ENCODE assay signal across 1 cellular context in the genomic region with DNA sequence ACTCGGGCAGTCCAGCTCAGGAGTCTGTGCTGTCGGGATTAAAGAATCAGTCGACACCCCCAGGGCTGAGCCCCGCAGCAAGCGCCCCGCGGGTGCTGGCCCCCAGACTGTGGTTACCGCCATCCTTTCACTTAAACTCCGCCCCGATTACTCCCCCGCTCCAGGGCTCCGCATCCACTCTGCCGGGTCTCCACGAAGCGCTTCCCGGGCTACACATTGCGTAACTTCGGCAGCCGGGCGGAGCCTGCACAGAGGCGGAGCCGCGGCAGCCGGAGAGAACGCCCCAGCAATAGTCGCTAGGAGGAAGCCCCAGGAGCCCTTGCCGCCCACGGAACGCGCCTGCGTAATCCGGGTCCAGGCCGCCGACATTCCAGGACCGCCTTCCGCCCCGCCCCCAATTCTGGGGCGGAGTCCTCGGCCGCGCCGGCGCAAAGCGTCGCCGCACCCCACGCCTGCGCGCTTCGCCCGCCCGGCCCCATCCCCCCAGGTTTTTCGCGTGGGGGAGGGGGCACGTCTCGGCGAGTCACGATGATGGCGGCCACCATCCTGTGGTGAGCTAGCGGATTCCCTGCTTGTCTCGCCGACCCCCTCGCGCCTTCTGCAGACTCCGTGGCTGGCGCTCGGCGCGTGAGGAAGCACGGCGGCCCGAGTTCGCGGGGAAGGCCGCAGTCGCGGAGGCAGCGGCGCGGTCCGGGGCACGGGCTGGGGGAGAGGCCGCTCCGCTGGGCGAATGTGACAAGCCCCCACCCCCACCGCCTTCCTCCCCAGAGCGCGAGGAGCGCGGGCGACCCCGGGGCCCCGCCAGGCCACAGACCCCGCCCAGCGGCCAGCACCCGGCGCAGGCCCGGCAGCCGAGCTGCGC.
TF ChIP-seq lines count a peak whose summit lies in the region.

A gene (plus strand): TSS at position 521 of the 862 bp plus-strand sequence. CDS start 351 bp downstream, outside the sequence.

TF ChIP-seq in K562, 482 proteins besides CTCF, POLR2A, EP300 and RAD21 (continued from another document and continues in another):
- TF ChIP-seq, protein P1, sequence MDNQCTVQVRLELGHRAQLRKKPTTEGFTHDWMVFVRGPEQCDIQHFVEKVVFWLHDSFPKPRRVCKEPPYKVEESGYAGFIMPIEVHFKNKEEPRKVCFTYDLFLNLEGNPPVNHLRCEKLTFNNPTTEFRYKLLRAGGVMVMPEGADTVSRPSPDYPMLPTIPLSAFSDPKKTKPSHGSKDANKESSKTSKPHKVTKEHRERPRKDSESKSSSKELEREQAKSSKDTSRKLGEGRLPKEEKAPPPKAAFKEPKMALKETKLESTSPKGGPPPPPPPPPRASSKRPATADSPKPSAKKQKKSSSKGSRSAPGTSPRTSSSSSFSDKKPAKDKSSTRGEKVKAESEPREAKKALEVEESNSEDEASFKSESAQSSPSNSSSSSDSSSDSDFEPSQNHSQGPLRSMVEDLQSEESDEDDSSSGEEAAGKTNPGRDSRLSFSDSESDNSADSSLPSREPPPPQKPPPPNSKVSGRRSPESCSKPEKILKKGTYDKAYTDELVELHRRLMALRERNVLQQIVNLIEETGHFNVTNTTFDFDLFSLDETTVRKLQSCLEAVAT (IDR thresholded peaks at IDR 0.05): peak in 1 of 2 experiments; percentile 14; a peak in 1 of 4 replicates
- TF ChIP-seq NFRKB (IDR thresholded peaks at IDR 0.05; ENCODE audit: low read depth): peak; percentile 73
- TF ChIP-seq CAMTA2 (CRISPR knock-in tag; conservative IDR thresholded peaks at IDR 0.05): no peak
- 0 out of 2 replicates have a peak, but pooled peaks have one; percentile 40 for TF ChIP-seq ZNF143 (CRISPR knock-in tag; IDR thresholded peaks at IDR 0.05)
- TF ChIP-seq, protein P2, sequence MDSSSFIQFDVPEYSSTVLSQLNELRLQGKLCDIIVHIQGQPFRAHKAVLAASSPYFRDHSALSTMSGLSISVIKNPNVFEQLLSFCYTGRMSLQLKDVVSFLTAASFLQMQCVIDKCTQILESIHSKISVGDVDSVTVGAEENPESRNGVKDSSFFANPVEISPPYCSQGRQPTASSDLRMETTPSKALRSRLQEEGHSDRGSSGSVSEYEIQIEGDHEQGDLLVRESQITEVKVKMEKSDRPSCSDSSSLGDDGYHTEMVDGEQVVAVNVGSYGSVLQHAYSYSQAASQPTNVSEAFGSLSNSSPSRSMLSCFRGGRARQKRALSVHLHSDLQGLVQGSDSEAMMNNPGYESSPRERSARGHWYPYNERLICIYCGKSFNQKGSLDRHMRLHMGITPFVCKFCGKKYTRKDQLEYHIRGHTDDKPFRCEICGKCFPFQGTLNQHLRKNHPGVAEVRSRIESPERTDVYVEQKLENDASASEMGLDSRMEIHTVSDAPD (CRISPR knock-in tag; IDR thresholded peaks at IDR 0.05): no peak
- 0 out of 2 replicates have a peak, but pooled peaks have one; percentile 39 for TF ChIP-seq OTX1 (CRISPR knock-in tag; IDR thresholded peaks at IDR 0.05)
- TF ChIP-seq, protein P3, sequence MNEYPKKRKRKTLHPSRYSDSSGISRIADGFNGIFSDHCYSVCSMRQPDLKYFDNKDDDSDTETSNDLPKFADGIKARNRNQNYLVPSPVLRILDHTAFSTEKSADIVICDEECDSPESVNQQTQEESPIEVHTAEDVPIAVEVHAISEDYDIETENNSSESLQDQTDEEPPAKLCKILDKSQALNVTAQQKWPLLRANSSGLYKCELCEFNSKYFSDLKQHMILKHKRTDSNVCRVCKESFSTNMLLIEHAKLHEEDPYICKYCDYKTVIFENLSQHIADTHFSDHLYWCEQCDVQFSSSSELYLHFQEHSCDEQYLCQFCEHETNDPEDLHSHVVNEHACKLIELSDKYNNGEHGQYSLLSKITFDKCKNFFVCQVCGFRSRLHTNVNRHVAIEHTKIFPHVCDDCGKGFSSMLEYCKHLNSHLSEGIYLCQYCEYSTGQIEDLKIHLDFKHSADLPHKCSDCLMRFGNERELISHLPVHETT (CRISPR knock-in tag; conservative IDR thresholded peaks at IDR 0.05 in 1 of 2, IDR thresholded peaks at IDR 0.05 in 1 of 2): no peak
- no peak for TF ChIP-seq CC2D1A (IDR thresholded peaks at IDR 0.05)
- TF ChIP-seq, protein P4, sequence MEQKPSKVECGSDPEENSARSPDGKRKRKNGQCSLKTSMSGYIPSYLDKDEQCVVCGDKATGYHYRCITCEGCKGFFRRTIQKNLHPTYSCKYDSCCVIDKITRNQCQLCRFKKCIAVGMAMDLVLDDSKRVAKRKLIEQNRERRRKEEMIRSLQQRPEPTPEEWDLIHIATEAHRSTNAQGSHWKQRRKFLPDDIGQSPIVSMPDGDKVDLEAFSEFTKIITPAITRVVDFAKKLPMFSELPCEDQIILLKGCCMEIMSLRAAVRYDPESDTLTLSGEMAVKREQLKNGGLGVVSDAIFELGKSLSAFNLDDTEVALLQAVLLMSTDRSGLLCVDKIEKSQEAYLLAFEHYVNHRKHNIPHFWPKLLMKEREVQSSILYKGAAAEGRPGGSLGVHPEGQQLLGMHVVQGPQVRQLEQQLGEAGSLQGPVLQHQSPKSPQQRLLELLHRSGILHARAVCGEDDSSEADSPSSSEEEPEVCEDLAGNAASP (IDR thresholded peaks at IDR 0.05): no peak
- TF ChIP-seq ERF (CRISPR knock-in tag; IDR thresholded peaks at IDR 0.05): peak; percentile 73; the same call in 1 of the 2 replicates
- TF ChIP-seq XRCC4 (IDR thresholded peaks at IDR 0.05; ENCODE audit: extremely low read depth, insufficient read depth, insufficient read length): no peak
- TF ChIP-seq, protein P5, sequence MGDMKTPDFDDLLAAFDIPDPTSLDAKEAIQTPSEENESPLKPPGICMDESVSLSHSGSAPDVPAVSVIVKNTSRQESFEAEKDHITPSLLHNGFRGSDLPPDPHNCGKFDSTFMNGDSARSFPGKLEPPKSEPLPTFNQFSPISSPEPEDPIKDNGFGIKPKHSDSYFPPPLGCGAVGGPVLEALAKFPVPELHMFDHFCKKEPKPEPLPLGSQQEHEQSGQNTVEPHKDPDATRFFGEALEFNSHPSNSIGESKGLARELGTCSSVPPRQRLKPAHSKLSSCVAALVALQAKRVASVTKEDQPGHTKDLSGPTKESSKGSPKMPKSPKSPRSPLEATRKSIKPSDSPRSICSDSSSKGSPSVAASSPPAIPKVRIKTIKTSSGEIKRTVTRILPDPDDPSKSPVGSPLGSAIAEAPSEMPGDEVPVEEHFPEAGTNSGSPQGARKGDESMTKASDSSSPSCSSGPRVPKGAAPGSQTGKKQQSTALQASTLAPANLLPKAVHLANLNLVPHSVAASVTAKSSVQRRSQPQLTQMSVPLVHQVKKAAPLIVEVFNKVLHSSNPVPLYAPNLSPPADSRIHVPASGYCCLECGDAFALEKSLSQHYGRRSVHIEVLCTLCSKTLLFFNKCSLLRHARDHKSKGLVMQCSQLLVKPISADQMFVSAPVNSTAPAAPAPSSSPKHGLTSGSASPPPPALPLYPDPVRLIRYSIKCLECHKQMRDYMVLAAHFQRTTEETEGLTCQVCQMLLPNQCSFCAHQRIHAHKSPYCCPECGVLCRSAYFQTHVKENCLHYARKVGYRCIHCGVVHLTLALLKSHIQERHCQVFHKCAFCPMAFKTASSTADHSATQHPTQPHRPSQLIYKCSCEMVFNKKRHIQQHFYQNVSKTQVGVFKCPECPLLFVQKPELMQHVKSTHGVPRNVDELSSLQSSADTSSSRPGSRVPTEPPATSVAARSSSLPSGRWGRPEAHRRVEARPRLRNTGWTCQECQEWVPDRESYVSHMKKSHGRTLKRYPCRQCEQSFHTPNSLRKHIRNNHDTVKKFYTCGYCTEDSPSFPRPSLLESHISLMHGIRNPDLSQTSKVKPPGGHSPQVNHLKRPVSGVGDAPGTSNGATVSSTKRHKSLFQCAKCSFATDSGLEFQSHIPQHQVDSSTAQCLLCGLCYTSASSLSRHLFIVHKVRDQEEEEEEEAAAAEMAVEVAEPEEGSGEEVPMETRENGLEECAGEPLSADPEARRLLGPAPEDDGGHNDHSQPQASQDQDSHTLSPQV (IDR thresholded peaks at IDR 0.05): no peak
- no peak for TF ChIP-seq ESRRB (CRISPR knock-in tag; IDR thresholded peaks at IDR 0.05; ENCODE audit: borderline replicate concordance)
- TF ChIP-seq NR2C2 (CRISPR knock-in tag; IDR thresholded peaks at IDR 0.05): peak; percentile 50; the same call in 1 of the 2 replicates
- peak; percentile 39; the same call in 1 of the 2 replicates for TF ChIP-seq NR2C2 (tag; IDR thresholded peaks at IDR 0.05)
- TF ChIP-seq ZNF133 (CRISPR knock-in tag; IDR thresholded peaks at IDR 0.05): no peak
- TF ChIP-seq, protein P6, sequence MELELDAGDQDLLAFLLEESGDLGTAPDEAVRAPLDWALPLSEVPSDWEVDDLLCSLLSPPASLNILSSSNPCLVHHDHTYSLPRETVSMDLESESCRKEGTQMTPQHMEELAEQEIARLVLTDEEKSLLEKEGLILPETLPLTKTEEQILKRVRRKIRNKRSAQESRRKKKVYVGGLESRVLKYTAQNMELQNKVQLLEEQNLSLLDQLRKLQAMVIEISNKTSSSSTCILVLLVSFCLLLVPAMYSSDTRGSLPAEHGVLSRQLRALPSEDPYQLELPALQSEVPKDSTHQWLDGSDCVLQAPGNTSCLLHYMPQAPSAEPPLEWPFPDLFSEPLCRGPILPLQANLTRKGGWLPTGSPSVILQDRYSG (tag; conservative IDR thresholded peaks at IDR 0.05; ENCODE audit: low read depth): no peak
- TF ChIP-seq KAT7 (CRISPR knock-in tag; IDR thresholded peaks at IDR 0.05; ENCODE audit: borderline replicate concordance): peak; percentile 86; the same call in 1 of the 2 replicates
- TF ChIP-seq SLC30A9 (CRISPR knock-in tag; IDR thresholded peaks at IDR 0.05): no peak
- no peak for TF ChIP-seq TRIM28 (IDR thresholded peaks at IDR 0.05)
- no peak for TF ChIP-seq ZNF717 (CRISPR knock-in tag; IDR thresholded peaks at IDR 0.05)
- no peak for TF ChIP-seq TEAD2 (tag; IDR thresholded peaks at IDR 0.05)
- peak; percentile 45; the same call in 1 of the 2 replicates for TF ChIP-seq HNRNPL (IDR thresholded peaks at IDR 0.05; ENCODE audit: low read depth, low read length)
- TF ChIP-seq, protein P7, sequence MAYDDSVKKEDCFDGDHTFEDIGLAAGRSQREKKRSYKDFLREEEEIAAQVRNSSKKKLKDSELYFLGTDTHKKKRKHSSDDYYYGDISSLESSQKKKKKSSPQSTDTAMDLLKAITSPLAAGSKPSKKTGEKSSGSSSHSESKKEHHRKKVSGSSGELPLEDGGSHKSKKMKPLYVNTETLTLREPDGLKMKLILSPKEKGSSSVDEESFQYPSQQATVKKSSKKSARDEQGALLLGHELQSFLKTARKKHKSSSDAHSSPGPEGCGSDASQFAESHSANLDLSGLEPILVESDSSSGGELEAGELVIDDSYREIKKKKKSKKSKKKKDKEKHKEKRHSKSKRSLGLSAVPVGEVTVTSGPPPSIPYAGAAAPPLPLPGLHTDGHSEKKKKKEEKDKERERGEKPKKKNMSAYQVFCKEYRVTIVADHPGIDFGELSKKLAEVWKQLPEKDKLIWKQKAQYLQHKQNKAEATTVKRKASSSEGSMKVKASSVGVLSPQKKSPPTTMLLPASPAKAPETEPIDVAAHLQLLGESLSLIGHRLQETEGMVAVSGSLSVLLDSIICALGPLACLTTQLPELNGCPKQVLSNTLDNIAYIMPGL (CRISPR knock-in tag; IDR thresholded peaks at IDR 0.05): peak; percentile 14; the same call in 1 of the 2 replicates
- peak; percentile 56; the same call in 1 of the 2 replicates for TF ChIP-seq ARID1B (IDR thresholded peaks at IDR 0.05)
- 0 out of 2 replicates have a peak, but pooled peaks have one; percentile 34 for TF ChIP-seq ATF1 (CRISPR knock-in tag; IDR thresholded peaks at IDR 0.05)
- peak; percentile 79 for TF ChIP-seq ATF1 (tag; IDR thresholded peaks at IDR 0.05)
- TF ChIP-seq RNF2 (IDR thresholded peaks at IDR 0.05): peak; percentile 74
- no peak for TF ChIP-seq ZSCAN29 (IDR thresholded peaks at IDR 0.05)
- TF ChIP-seq, protein P8, sequence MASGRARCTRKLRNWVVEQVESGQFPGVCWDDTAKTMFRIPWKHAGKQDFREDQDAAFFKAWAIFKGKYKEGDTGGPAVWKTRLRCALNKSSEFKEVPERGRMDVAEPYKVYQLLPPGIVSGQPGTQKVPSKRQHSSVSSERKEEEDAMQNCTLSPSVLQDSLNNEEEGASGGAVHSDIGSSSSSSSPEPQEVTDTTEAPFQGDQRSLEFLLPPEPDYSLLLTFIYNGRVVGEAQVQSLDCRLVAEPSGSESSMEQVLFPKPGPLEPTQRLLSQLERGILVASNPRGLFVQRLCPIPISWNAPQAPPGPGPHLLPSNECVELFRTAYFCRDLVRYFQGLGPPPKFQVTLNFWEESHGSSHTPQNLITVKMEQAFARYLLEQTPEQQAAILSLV (tag; IDR thresholded peaks at IDR 0.05): peak; percentile 94
- no peak; the same call in 1 of the 2 replicates for TF ChIP-seq LCOR (CRISPR knock-in tag; IDR thresholded peaks at IDR 0.05)
- no peak for TF ChIP-seq TCF7L2 (IDR thresholded peaks at IDR 0.05; ENCODE audit: low read depth, low read length)
- TF ChIP-seq NELFE (IDR thresholded peaks at IDR 0.05; ENCODE audit: insufficient read depth, insufficient read length): no peak
- TF ChIP-seq, protein P9, sequence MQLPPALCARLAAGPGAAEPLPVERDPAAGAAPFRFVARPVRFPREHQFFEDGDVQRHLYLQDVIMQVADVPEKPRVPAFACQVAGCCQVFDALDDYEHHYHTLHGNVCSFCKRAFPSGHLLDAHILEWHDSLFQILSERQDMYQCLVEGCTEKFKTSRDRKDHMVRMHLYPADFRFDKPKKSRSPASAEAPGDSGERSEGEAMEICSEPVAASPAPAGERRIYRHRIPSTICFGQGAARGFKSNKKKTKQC (CRISPR knock-in tag; IDR thresholded peaks at IDR 0.05): peak; percentile 48; the same call in 1 of the 2 replicates
- TF ChIP-seq CBX5 (IDR thresholded peaks at IDR 0.05; ENCODE audit: borderline replicate concordance, low read depth): 0 out of 2 replicates have a peak, but pooled peaks have one; percentile 8
- no peak; the same call in 1 of the 2 replicates for TF ChIP-seq ZEB2 (IDR thresholded peaks at IDR 0.05)
- TF ChIP-seq KLF1 (tag; IDR thresholded peaks at IDR 0.05): peak; percentile 62; the same call in 1 of the 2 replicates
- no peak for TF ChIP-seq NCOA1 (IDR thresholded peaks at IDR 0.05; ENCODE audit: low read depth)
- no peak for TF ChIP-seq MTF1 (CRISPR knock-in tag; IDR thresholded peaks at IDR 0.05; ENCODE audit: borderline replicate concordance)
- no peak for TF ChIP-seq ZNF311 (CRISPR knock-in tag; IDR thresholded peaks at IDR 0.05)
- TF ChIP-seq PTBP1 (IDR thresholded peaks at IDR 0.05; ENCODE audit: low read depth, low read length): no peak
- TF ChIP-seq, protein P10, sequence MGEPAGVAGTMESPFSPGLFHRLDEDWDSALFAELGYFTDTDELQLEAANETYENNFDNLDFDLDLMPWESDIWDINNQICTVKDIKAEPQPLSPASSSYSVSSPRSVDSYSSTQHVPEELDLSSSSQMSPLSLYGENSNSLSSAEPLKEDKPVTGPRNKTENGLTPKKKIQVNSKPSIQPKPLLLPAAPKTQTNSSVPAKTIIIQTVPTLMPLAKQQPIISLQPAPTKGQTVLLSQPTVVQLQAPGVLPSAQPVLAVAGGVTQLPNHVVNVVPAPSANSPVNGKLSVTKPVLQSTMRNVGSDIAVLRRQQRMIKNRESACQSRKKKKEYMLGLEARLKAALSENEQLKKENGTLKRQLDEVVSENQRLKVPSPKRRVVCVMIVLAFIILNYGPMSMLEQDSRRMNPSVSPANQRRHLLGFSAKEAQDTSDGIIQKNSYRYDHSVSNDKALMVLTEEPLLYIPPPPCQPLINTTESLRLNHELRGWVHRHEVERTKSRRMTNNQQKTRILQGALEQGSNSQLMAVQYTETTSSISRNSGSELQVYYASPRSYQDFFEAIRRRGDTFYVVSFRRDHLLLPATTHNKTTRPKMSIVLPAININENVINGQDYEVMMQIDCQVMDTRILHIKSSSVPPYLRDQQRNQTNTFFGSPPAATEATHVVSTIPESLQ (CRISPR knock-in tag; IDR thresholded peaks at IDR 0.05): no peak
